23 cellular contexts compared by ENCODE assay signal in the genomic region with DNA sequence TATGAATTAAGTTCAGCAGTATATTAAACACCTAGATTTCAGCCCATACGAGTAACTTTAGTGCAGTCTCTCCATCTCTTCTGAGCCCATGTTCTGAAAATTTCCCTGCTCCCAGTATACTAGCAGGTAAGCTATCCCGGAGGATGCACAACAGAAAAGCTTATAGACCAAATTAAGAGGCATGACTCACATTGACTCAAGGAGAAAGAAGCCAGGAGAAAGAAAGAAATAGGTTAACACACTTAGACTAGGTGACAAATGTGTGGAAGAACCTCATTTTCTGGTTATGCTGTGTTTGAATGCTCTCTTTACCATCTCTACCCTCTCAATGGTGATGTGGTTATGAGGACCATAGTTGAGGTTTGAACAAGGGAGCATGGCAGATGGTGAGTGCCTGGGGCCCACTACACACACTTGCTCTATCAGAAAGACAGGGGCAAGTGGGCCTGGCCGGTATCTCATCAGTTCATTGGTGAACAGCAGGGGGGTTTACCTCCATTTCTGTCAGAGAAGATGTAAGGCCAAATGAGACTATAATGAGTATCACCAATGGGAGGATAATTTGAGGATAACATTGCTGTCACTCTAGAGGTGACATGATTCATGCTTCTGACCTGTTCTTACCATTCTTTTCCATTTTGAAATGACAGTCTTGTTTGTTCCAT.
"Had no signal": no experiment of that assay in that cellular context is flagged by ENCODE, and none has a peak within 500 bp of the region (broad histone marks: within the 10 kb centered on the region; RNA-seq: fewer than 3 reads in every experiment).

No MANE protein-coding gene starts in this region.

- H3K36me3 ChIP-seq: MG63 had no signal

- H3K27ac ChIP-seq: RWPE1 had no signal

- ATAC-seq: HepG2, Panc1 had no signal

- FAIRE-seq: HepG2 had no signal

- DNase-seq: IMR-90, Karpas-422, KG1, MG63, NCI-H1092, NCI-H1105 treated with DMSO at 0.1 percent for 48 hours, NCI-H1436, NCI-H187, NCI-H2029, NCI-H2081 treated with DMSO at 0.1 percent for 48 hours, NCI-H2171, NCI-H226, NCI-H446, NCI-H510A, NCI-H524 treated with DMSO at 0.1 percent for 48 hours, NCI-H69, NCI-H774, SHP77, SK-N-SH, SW 1271 had no signal

- H3K4me2 ChIP-seq: SK-N-SH had no signal

- H3K27me3 ChIP-seq: MG63 had no signal

- H3K9me3 ChIP-seq: MG63, SK-N-SH had no signal

- H3K4me3 ChIP-seq: MG63 had no signal

- H3K9ac ChIP-seq: SK-N-SH had no signal
